20 cellular contexts compared by ENCODE assay signal in genomic region chr1:78687914-78688313, GRCh38. TPM values are rescaled to one million over a fixed set of nuclear protein-coding genes. Genes with fewer than 3 reads are reported as not detected.
DNase-seq lines count a peak whose midpoint lies in the region; ATAC-seq, FAIRE-seq and TF ChIP-seq lines count a peak whose summit lies in the region.
"Had no signal": no experiment of that assay in that cellular context is flagged by ENCODE, and none has a peak within 500 bp of the region (broad histone marks: within the 10 kb centered on the region; RNA-seq: fewer than 3 reads in every experiment).

No MANE protein-coding gene starts in this region.

- CTCF ChIA-PET in GM10248 (lab: Yijun Ruan, JAX): no interaction called here

- no peak for FAIRE-seq in bronchial epithelial cell (lab: Jason Lieb, UNC)

- POLR2A ChIA-PET in GM10248 (lab: Yijun Ruan, JAX): no interaction called here

- no peaks in the 10 kb centered on the region for H3K36me3 ChIP-seq in bronchial epithelial cell (ENCODE audit: control insufficient read depth, insufficient read depth, low read length)
- H3K36me3 ChIP-seq: gastrocnemius medialis, Peyer's patch, right lobe of liver, stomach had no signal

- ATAC-seq in HG03432 (IDR thresholded peaks at IDR 0.05; ENCODE audit: unreplicated experiment) (peak; percentile 58), GM21360 (IDR thresholded peaks at IDR 0.05; ENCODE audit: unreplicated experiment) (no peak)
- ATAC-seq: activated T-cell treated with anti-CD3 and anti-CD28 coated beads, Interleukin-2, amount 50 U/mL, for 4 hours; gastrocnemius medialis; T-cell had no signal

- TF ChIP-seq CTCF in bronchial epithelial cell (IDR thresholded peaks at IDR 0.05; ENCODE audit: insufficient read depth, low read length, severe bottlenecking) (no peak), GM10248 (IDR thresholded peaks at IDR 0.05; ENCODE audit: control extremely low read depth, extremely low read depth, low read depth, missing control alignments) (no peak)

- peak; percentile 48 for DNase-seq in EH (ENCODE audit: low read depth)
- DNase-seq in bronchial epithelial cell (ENCODE audit: low read depth): peak; percentile 47
- peak; percentile 8 for DNase-seq in glomerular visceral epithelial cell (ENCODE audit: extremely low spot score)
- no peak for DNase-seq in GM10248 (ENCODE audit: extremely low spot score)
- DNase-seq in NCI-H1417 treated with DMSO at 0.1 percent for 48 hours (lab: John Stamatoyannopoulos, UW): no peak
- DNase-seq in NCI-H2081 treated with DMSO at 0.1 percent for 48 hours (lab: John Stamatoyannopoulos, UW): no peak
- DNase-seq: activated CD4-positive, alpha-beta memory T cell treated with anti-CD3 and anti-CD28 coated beads for 36 hours; activated T-cell treated with anti-CD3 and anti-CD28 coated beads, Interleukin-2, amount 50 U/mL, for 4 hours; CD4-positive, CD25-positive, alpha-beta regulatory T cell; DMS79; gastrocnemius medialis; NCI-H748 treated with DMSO at 0.1 percent for 48 hours; occipital lobe; Peyer's patch; right lobe of liver; stimulated activated CD4-positive, alpha-beta T cell treated with anti-CD3 and anti-CD28 coated beads, Interleukin-1b, Interleukin-23, amount 100 ng/mL, for 48 hours; stomach; T-cell had no signal

- H3K4me3 ChIP-seq in bronchial epithelial cell (ENCODE audit: low read depth, low read length): no peak overlapping the region
- H3K4me3 ChIP-seq: gastrocnemius medialis, Peyer's patch, right lobe of liver, stomach had no signal

- H3K27me3 ChIP-seq in bronchial epithelial cell (ENCODE audit: control insufficient read depth, insufficient read depth, low read length): no peaks in the 10 kb centered on the region
- H3K27me3 ChIP-seq: gastrocnemius medialis, Peyer's patch, right lobe of liver, stomach had no signal

RNA-seq across cellular contexts. Expression of gene IFI44, which starts 38.3 kb away (rescaled TPM):
- 0.26 and 0.38 TPM in 2 replicates for total RNA-seq in bronchial epithelial cell

Comparison
In these comparisons a context has a peak if more than half of its experiments do, and no peak if none do; other contexts are left out.
1. DNase-seq: peak in EH (single experiment), bronchial epithelial cell (single experiment) and glomerular visceral epithelial cell (single experiment); none in GM10248 (single experiment), NCI-H1417 treated with DMSO at 0.1 percent for 48 hours (single experiment) and NCI-H2081 treated with DMSO at 0.1 percent for 48 hours (single experiment).